In genomic region chr12:132501189-132501940, GRCh38 we compare ENCODE assay signal across 24 cellular contexts. TPM values are rescaled to one million over a fixed set of nuclear protein-coding genes. Genes with fewer than 3 reads are reported as not detected.
DNase-seq lines count a peak whose midpoint lies in the region; ATAC-seq and TF ChIP-seq lines count a peak whose summit lies in the region.
"Had no signal": no experiment of that assay in that cellular context is flagged by ENCODE, and none has a peak within 500 bp of the region (broad histone marks: within the 10 kb centered on the region; RNA-seq: fewer than 3 reads in every experiment).

No MANE protein-coding gene starts in this region.

- TF ChIP-seq CTCF in VCaP (conservative IDR thresholded peaks at IDR 0.05) (no peak), type B pancreatic cell (conservative IDR thresholded peaks at IDR 0.05) (no peak), gastrocnemius medialis (IDR thresholded peaks at IDR 0.05 in 4 of 5, conservative IDR thresholded peaks at IDR 0.05 in 1 of 5) (no peak)

- H3K9me3 ChIP-seq in right cardiac atrium (ENCODE audit: control insufficient read depth, low read length) (no peaks in the 10 kb centered on the region), gastrocnemius medialis (no peaks in the 10 kb centered on the region)
- H3K9me3 ChIP-seq: vagina had no signal

- in situ Hi-C loops in ACHN (cut with HindIII; ENCODE audit: low pct_ligation_motif_present, low pct_unique_long_range_greater_than_20kb, low sequenced_read_pairs), result no loop called here
- in situ Hi-C loops in gastrocnemius medialis (cut with MboI; ENCODE audit: low sequenced_read_pairs in 4 of 4), result no loop called here

- H3K4me3 ChIP-seq in right cardiac atrium (ENCODE audit: low read length) (no peak overlapping the region), gastrocnemius medialis (no peak overlapping the region)
- H3K4me3 ChIP-seq: GM23248, vagina had no signal

- peak overlapping the region; percentile 73 for H3K27ac Mint-ChIP-seq in memory B cell
- peak overlapping the region; percentile 25 for H3K27ac Mint-ChIP-seq in type B pancreatic cell
- H3K27ac Mint-ChIP-seq: activated CD8-positive, alpha-beta T cell treated with anti-CD3 and anti-CD28 coated beads, Interleukin-2, amount 10 ng/mL, durations not matched to agents 7 days and 5 days; activated naive CD4-positive, alpha-beta T cell treated with anti-CD3 and anti-CD28 coated beads, Interleukin-2, amount 50 U/mL, for 24 hours; endodermal cell; mesothelial cell of epicardium; T-helper 2 cell treated with Interferon-gamma antibody and Interleukin-4, amounts not matched to agents 5 μg/mL and 100 μg/mL, for 36 hours had no signal

- H3K9me3 Mint-ChIP-seq in memory B cell (no peaks in the 10 kb centered on the region), type B pancreatic cell (no peaks in the 10 kb centered on the region)
- H3K9me3 Mint-ChIP-seq: activated naive CD4-positive, alpha-beta T cell treated with anti-CD3 and anti-CD28 coated beads, Interleukin-2, amount 50 U/mL, for 24 hours; CD4-positive, CD25-positive, alpha-beta regulatory T cell; endodermal cell; mesothelial cell of epicardium; neural crest cell; T-helper 2 cell treated with Interferon-gamma antibody and Interleukin-4, amounts not matched to agents 5 μg/mL and 100 μg/mL, for 36 hours had no signal

- H3K27me3 Mint-ChIP-seq in memory B cell, result no peaks in the 10 kb centered on the region
- no peaks in the 10 kb centered on the region for H3K27me3 Mint-ChIP-seq in type B pancreatic cell
- H3K27me3 Mint-ChIP-seq: activated naive CD4-positive, alpha-beta T cell treated with anti-CD3 and anti-CD28 coated beads, Interleukin-2, amount 50 U/mL, for 24 hours; CD4-positive, CD25-positive, alpha-beta regulatory T cell had no signal

- DNase-seq in left ventricle myocardium superior (no peak), right cardiac atrium (no peak), memory B cell (ENCODE audit: low spot score in 2 of 2) (no peak), type B pancreatic cell (ENCODE audit: extremely low spot score, unreplicated experiment) (no peak), ACHN (no peak), NCI-H2081 (lab: John Stamatoyannopoulos, UW) (no peak), gastrocnemius medialis (no peak)
- DNase-seq: activated CD8-positive, alpha-beta T cell treated with anti-CD3 and anti-CD28 coated beads, Interleukin-2, amount 10 ng/mL, durations not matched to agents 7 days and 5 days; activated T-cell treated with anti-CD3 and anti-CD28 coated beads, Interleukin-2, amount 50 U/mL, for 48 hours; CD4-positive, CD25-positive, alpha-beta regulatory T cell; GF-D8; GM23248; left colon; MV-4-11; NCI-H1694 treated with DMSO at 0.1 percent for 48 hours; NCI-H2227 treated with DMSO at 0.1 percent for 48 hours; stimulated activated CD4-positive, alpha-beta T cell treated with anti-CD3 and anti-CD28 coated beads, Interleukin-12 subunit alpha, Interleukin-12 subunit beta, amount 100 ng/mL, for 4 hours had no signal

- H3K4me1 Mint-ChIP-seq in memory B cell (peaks cover 60% of the 10 kb centered on the region), type B pancreatic cell (ENCODE audit: unreplicated experiment) (peaks cover 23% of the 10 kb centered on the region)

- H3K4me3 Mint-ChIP-seq in memory B cell, result peak overlapping the region; percentile 37
- no peak overlapping the region for H3K4me3 Mint-ChIP-seq in type B pancreatic cell
- H3K4me3 Mint-ChIP-seq: activated CD8-positive, alpha-beta T cell treated with anti-CD3 and anti-CD28 coated beads, Interleukin-2, amount 10 ng/mL, durations not matched to agents 7 days and 5 days; activated naive CD4-positive, alpha-beta T cell treated with anti-CD3 and anti-CD28 coated beads, Interleukin-2, amount 50 U/mL, for 24 hours; endodermal cell; mesothelial cell of epicardium; T-helper 2 cell treated with Interferon-gamma antibody and Interleukin-4, amounts not matched to agents 5 μg/mL and 100 μg/mL, for 36 hours had no signal

- H3K36me3 ChIP-seq in gastrocnemius medialis, result no peaks in the 10 kb centered on the region
- H3K36me3 ChIP-seq: vagina had no signal

- H3K27me3 ChIP-seq in right cardiac atrium (ENCODE audit: control insufficient read depth, insufficient read depth) (no peaks in the 10 kb centered on the region), gastrocnemius medialis (no peaks in the 10 kb centered on the region)
- H3K27me3 ChIP-seq: vagina had no signal

- 78% methylated on average over 27 of the region's 27 CpGs for WGBS in right cardiac atrium

- no peak for TF ChIP-seq POLR2A in gastrocnemius medialis (IDR thresholded peaks at IDR 0.05)

- H3K36me3 Mint-ChIP-seq in memory B cell (no peaks in the 10 kb centered on the region), type B pancreatic cell (no peaks in the 10 kb centered on the region)
- H3K36me3 Mint-ChIP-seq: activated naive CD4-positive, alpha-beta T cell treated with anti-CD3 and anti-CD28 coated beads, Interleukin-2, amount 50 U/mL, for 24 hours; CD4-positive, CD25-positive, alpha-beta regulatory T cell; mesothelial cell of epicardium had no signal

- intact Hi-C loops in left ventricle myocardium superior (cut with micrococcal nuclease), result no loop called here
- intact Hi-C loops in right cardiac atrium (cut with DNase I), result no loop called here
- intact Hi-C loops in gastrocnemius medialis (cut with DNase I; ENCODE audit: low total_unique reads), result no loop called here

- ATAC-seq in left ventricle myocardium superior (peak; percentile 10), right cardiac atrium (no peak), memory B cell (ENCODE audit: low read depth) (no peak), gastrocnemius medialis (no peak)
- ATAC-seq: activated CD8-positive, alpha-beta T cell treated with anti-CD3 and anti-CD28 coated beads, Interleukin-2, amount 10 ng/mL, durations not matched to agents 7 days and 5 days; left colon had no signal

- H3K4me1 ChIP-seq in right cardiac atrium (ENCODE audit: control insufficient read depth, insufficient read depth, low read length), result peaks cover 37% of the 10 kb centered on the region
- peaks cover 93 to 97% of the 10 kb centered on the region in 2 donors for H3K4me1 ChIP-seq in gastrocnemius medialis

- H3K27ac ChIP-seq in right cardiac atrium (ENCODE audit: low read length) (no peak overlapping the region), VCaP (peak overlapping the region; percentile 9; the same call in 1 of the 2 replicates), gastrocnemius medialis (peak overlapping the region in 1 of 4 donors; percentile 43)
- H3K27ac ChIP-seq: GM23248, vagina had no signal

RNA-seq across cellular contexts. Expression of gene FBRSL1, which starts 11.4 kb away (rescaled TPM):
- total RNA-seq in left ventricle myocardium superior (68.0 TPM), right cardiac atrium (10 to 100 TPM; 50.4 to 65.0 (median 54.7) TPM), type B pancreatic cell (ENCODE audit: low replicate concordance) (108 TPM in 2 replicates), gastrocnemius medialis (10 to 100 TPM in 3 of 4 donors, 1 to 10 TPM in 1; 8.4 to 29.4 (median 22.8) TPM)
- 36.4 TPM for polyA plus RNA-seq in right cardiac atrium
